Comparison of ENCODE assay signal across 8 cellular contexts in the genomic region with DNA sequence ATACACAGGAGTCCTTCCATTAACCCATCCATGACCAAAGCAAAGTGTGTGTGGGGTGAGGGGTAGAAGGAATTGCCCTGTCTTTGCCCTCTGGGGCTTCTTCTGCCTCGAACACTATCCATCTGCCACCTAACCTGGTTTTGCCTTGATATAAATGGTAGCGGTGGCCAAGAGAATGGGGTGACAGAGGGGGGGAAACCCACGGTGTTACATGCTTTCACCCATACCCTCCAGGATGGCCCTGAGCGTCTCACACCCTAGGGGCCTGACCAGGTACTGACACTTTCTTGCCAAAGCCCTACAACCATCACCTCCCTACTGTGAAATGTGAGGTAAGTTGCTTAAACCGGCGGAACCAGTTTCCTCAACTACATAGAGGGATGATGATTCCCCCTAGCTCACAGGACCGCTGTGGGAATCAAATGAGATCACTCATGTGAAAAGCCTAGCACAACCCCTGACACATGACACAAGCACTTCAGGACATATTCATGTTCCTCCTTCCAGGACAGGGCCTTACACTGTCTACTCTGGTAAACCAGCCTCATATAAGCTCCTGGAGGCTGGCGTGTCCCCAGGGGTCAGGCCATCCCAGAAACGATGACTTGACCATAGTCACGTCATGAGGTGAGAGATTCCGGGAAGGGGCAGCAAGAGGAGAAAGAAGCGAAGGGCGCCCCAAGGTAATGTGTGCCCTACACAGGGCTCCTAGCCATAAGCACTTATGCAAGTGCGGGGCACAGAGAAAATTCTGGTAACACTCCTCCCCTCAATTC. TPM values are rescaled to one million over a fixed set of nuclear protein-coding genes. Genes with fewer than 3 reads are reported as not detected.
DNase-seq lines count a peak whose midpoint lies in the region; ATAC-seq, FAIRE-seq and TF ChIP-seq lines count a peak whose summit lies in the region.

No MANE protein-coding gene starts in this region.

- peak overlapping the region; percentile 97 for H3K27ac Mint-ChIP-seq in stimulated activated naive CD8-positive, alpha-beta T cell treated with anti-CD3 and anti-CD28 coated beads, Interleukin-15, amount 100 ng/mL, for 72 hours

- CTCF ChIA-PET in HEK293 (lab: Yijun Ruan, JAX): interaction anchor here (0.6 to 1.7 kb wide), 4 partner anchors 9 to 424 kb away, joined by 3 to 6 read pairs (median 3); no protein-coding TSS in a partner anchor

- peak overlapping the region; percentile 72 to 97 for H3K4me3 Mint-ChIP-seq in stimulated activated naive CD8-positive, alpha-beta T cell treated with anti-CD3 and anti-CD28 coated beads, Interleukin-15, amount 100 ng/mL, for 72 hours

- H3K23ac ChIP-seq in mesendoderm (ENCODE audit: low read length): peak overlapping the region; percentile 94

- H4K5ac ChIP-seq in mesendoderm (ENCODE audit: low read length): peak overlapping the region; percentile 59

- FAIRE-seq in GM12892 (lab: Jason Lieb, UNC): peak; percentile 85

- H3K4me1 Mint-ChIP-seq in stimulated activated naive CD8-positive, alpha-beta T cell treated with anti-CD3 and anti-CD28 coated beads, Interleukin-15, amount 100 ng/mL, for 72 hours: peaks cover 80% of the 10 kb centered on the region

- no peaks in the 10 kb centered on the region for H3K36me3 ChIP-seq in HEK293 (ENCODE audit: control insufficient read depth in 2 of 2, insufficient read depth in 1 of 2, low read length in 2 of 2)
- H3K36me3 ChIP-seq in mesendoderm (ENCODE audit: control insufficient read depth, insufficient read depth, low read length): no peaks in the 10 kb centered on the region

- H3K56ac ChIP-seq in mesendoderm (ENCODE audit: low read length): peak overlapping the region; percentile 99

- POLR2A ChIA-PET in HEK293 (lab: Yijun Ruan, JAX): interaction anchor here (1.6 to 4.6 kb wide), 3 partner anchors 16 to 227 kb away, joined by 8 to 30 read pairs (median 17); partner anchors contain the start of genes MXD1 and PCBP1

- H3K79me2 ChIP-seq in mesendoderm (ENCODE audit: control insufficient read depth, insufficient read depth, low read length): no peaks in the 10 kb centered on the region

- H2BK5ac ChIP-seq in mesendoderm (ENCODE audit: low read length): peak overlapping the region; percentile 97

- no CpG with 5 or more reads among the region's 14 CpGs for WGBS in mesendoderm (ENCODE audit: extremely low coverage, insufficient coverage, low lambda C conversion rate)

- no peaks in the 10 kb centered on the region for H3K27me3 ChIP-seq in mesendoderm (ENCODE audit: insufficient read depth, low read length, poor library complexity)

- no peaks in the 10 kb centered on the region for H3K9me3 ChIP-seq in HEK293 (ENCODE audit: control insufficient read depth, insufficient read depth, low read depth, low read length)

- H3K4me3 ChIP-seq in HEK293 (ENCODE audit: low read depth, low read length): no peak overlapping the region
- H3K4me3 ChIP-seq in mesendoderm (ENCODE audit: low read length): no peak overlapping the region

- peak overlapping the region; percentile 98 for H3K18ac ChIP-seq in mesendoderm (ENCODE audit: low read length)

- peak overlapping the region; percentile 99 for H2AK5ac ChIP-seq in mesendoderm (ENCODE audit: low read length)

- H3K4me1 ChIP-seq in HEK293 (ENCODE audit: control insufficient read depth, insufficient read depth, low read length): peaks cover 6% of the 10 kb centered on the region; the same call in 1 of the 2 replicates
- H3K4me1 ChIP-seq in mesendoderm (ENCODE audit: control insufficient read depth, low read depth, low read length): peaks cover 11% of the 10 kb centered on the region

- ATAC-seq in stimulated activated naive CD8-positive, alpha-beta T cell treated with anti-CD3 and anti-CD28 coated beads, Interleukin-15, amount 100 ng/mL, for 72 hours: peak; percentile 79
- no peak for ATAC-seq in HG03521 (IDR thresholded peaks at IDR 0.05; ENCODE audit: unreplicated experiment)

- no peak overlapping the region for H2BK15ac ChIP-seq in mesendoderm (replicated peaks; ENCODE audit: low read depth)

- DNase-seq in GM12892 (ENCODE audit: insufficient read length): no peak
- DNase-seq in NCI-H128 (lab: John Stamatoyannopoulos, UW; ENCODE audit: unreplicated experiment): peak; percentile 32
- peak in 3 of 4 experiments; percentile 23 to 38 (median 37) for DNase-seq in activated CD4-positive, CD25-positive, alpha-beta regulatory T cell (lab: John Stamatoyannopoulos, UW)
- peak; percentile 18 for DNase-seq in effector CD8-positive, alpha-beta T cell (lab: John Stamatoyannopoulos, UW)
- DNase-seq in mesendoderm: peak; percentile 99
- DNase-seq in stimulated activated naive CD8-positive, alpha-beta T cell treated with anti-CD3 and anti-CD28 coated beads, Interleukin-15, amount 100 ng/mL, for 72 hours: peak; percentile 75 to 85

- peak; percentile 31; the same call in 1 of the 2 replicates for TF ChIP-seq CTCF in HEK293 (tag by site-specific recombination; IDR thresholded peaks at IDR 0.05)

- H4K8ac ChIP-seq in mesendoderm (ENCODE audit: low read depth, low read length): no peak overlapping the region

- peak overlapping the region; percentile 98 for H3K4ac ChIP-seq in mesendoderm (ENCODE audit: low read depth, low read length)

- no peaks in the 10 kb centered on the region for H3K9me3 Mint-ChIP-seq in stimulated activated naive CD8-positive, alpha-beta T cell treated with anti-CD3 and anti-CD28 coated beads, Interleukin-15, amount 100 ng/mL, for 72 hours

- H3K9ac ChIP-seq in mesendoderm (ENCODE audit: low read length): peak overlapping the region; percentile 99

- H3K79me1 ChIP-seq in mesendoderm (ENCODE audit: low read length): no peaks in the 10 kb centered on the region

- H2BK120ac ChIP-seq in mesendoderm (ENCODE audit: low read depth, low read length): no peak overlapping the region

- no peaks in the 10 kb centered on the region for H3K27me3 Mint-ChIP-seq in stimulated activated naive CD8-positive, alpha-beta T cell treated with anti-CD3 and anti-CD28 coated beads, Interleukin-15, amount 100 ng/mL, for 72 hours

- H3K27ac ChIP-seq in HEK293 (ENCODE audit: extremely low read depth, low read depth, low read length): peak overlapping the region; percentile 91
- peak overlapping the region; percentile 98 for H3K27ac ChIP-seq in mesendoderm (ENCODE audit: low read depth, low read length)

- peak overlapping the region; percentile 87 for H3K4me2 ChIP-seq in mesendoderm (ENCODE audit: low read length)

- peak; percentile 37; the same call in 1 of the 2 replicates for TF ChIP-seq POLR2A in GM12892 (IDR thresholded peaks at IDR 0.05; ENCODE audit: low read depth, low read length)

TF ChIP-seq in HEK293, 187 proteins besides CTCF, POLR2A, EP300 and RAD21 (continues in another document):
- TF ChIP-seq ZBTB20 (tag by site-specific recombination; IDR thresholded peaks at IDR 0.05): peak; percentile 79
- peak; percentile 54; the same call in 1 of the 2 replicates for TF ChIP-seq ATF2 (tag by site-specific recombination; IDR thresholded peaks at IDR 0.05; ENCODE audit: low read depth)
- TF ChIP-seq ZIC2 (tag by site-specific recombination; IDR thresholded peaks at IDR 0.05): peak; percentile 21; the same call in 1 of the 2 replicates
- no peak for TF ChIP-seq REPIN1 (tag by site-specific recombination; IDR thresholded peaks at IDR 0.05; ENCODE audit: low read depth)
- TF ChIP-seq ZNF324 (tag by site-specific recombination; IDR thresholded peaks at IDR 0.05): no peak
- no peak for TF ChIP-seq ZSCAN23 (tag by site-specific recombination; IDR thresholded peaks at IDR 0.05)
- no peak for TF ChIP-seq ZNF48 (tag by site-specific recombination; IDR thresholded peaks at IDR 0.05)
- TF ChIP-seq MYNN (tag by site-specific recombination; IDR thresholded peaks at IDR 0.05; ENCODE audit: borderline replicate concordance): no peak
- no peak for TF ChIP-seq ZFP69B (tag by site-specific recombination; IDR thresholded peaks at IDR 0.05)
- TF ChIP-seq ZNF544 (tag by site-specific recombination; IDR thresholded peaks at IDR 0.05): no peak
- no peak for TF ChIP-seq ZNF76 (tag by site-specific recombination; IDR thresholded peaks at IDR 0.05; ENCODE audit: borderline replicate concordance, low read depth)
- TF ChIP-seq ZNF660 (tag by site-specific recombination; IDR thresholded peaks at IDR 0.05): peak; percentile 50; the same call in 1 of the 2 replicates
- TF ChIP-seq, protein P1, sequence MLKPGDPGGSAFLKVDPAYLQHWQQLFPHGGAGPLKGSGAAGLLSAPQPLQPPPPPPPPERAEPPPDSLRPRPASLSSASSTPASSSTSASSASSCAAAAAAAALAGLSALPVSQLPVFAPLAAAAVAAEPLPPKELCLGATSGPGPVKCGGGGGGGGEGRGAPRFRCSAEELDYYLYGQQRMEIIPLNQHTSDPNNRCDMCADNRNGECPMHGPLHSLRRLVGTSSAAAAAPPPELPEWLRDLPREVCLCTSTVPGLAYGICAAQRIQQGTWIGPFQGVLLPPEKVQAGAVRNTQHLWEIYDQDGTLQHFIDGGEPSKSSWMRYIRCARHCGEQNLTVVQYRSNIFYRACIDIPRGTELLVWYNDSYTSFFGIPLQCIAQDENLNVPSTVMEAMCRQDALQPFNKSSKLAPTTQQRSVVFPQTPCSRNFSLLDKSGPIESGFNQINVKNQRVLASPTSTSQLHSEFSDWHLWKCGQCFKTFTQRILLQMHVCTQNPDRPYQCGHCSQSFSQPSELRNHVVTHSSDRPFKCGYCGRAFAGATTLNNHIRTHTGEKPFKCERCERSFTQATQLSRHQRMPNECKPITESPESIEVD (tag by site-specific recombination; IDR thresholded peaks at IDR 0.05): no peak
- no peak for TF ChIP-seq KLF16 (tag by site-specific recombination; IDR thresholded peaks at IDR 0.05)
- no peak for TF ChIP-seq ZBTB48 (tag by site-specific recombination; IDR thresholded peaks at IDR 0.05)
- no peak for TF ChIP-seq ZNF624 (tag by site-specific recombination; IDR thresholded peaks at IDR 0.05)
- no peak for TF ChIP-seq ZFP37 (tag by site-specific recombination; IDR thresholded peaks at IDR 0.05)
- TF ChIP-seq BCL11A (tag by site-specific recombination; IDR thresholded peaks at IDR 0.05; ENCODE audit: low read depth): no peak

RNA-seq across cellular contexts. Expression of gene C2orf42, which starts 49.7 kb away (rescaled TPM):
- 7.4 TPM for polyA plus RNA-seq in GM12892 (2012; ENCODE audit: missing spikeins)
- 4.5 TPM for polyA plus RNA-seq in mesendoderm (2013, experiment 1 of 2)
- polyA plus RNA-seq in mesendoderm (2013, experiment 2 of 2): 4.9 TPM

RNA-seq across cellular contexts. Expression of gene PCBP1, which starts 53.9 kb away (rescaled TPM):
- 146 TPM for polyA plus RNA-seq in GM12892 (2012; ENCODE audit: missing spikeins)
- 485 TPM for polyA plus RNA-seq in mesendoderm (2013, experiment 1 of 2)
- polyA plus RNA-seq in mesendoderm (2013, experiment 2 of 2): 516 TPM
